ENCODE assay signal across 14 cellular contexts in genomic region chr11:95703059-95703458, GRCh38.
DNase-seq lines count a peak whose midpoint lies in the region; ATAC-seq and TF ChIP-seq lines count a peak whose summit lies in the region.
"Had no signal": no experiment of that assay in that cellular context is flagged by ENCODE, and none has a peak within 500 bp of the region (broad histone marks: within the 10 kb centered on the region; RNA-seq: fewer than 3 reads in every experiment).

No MANE protein-coding gene starts in this region.

- dilution Hi-C loops in mammary epithelial cell (cut with HindIII; ENCODE audit: low sequenced_read_pairs), result no loop called here

- no peak for ATAC-seq in CD8-positive, alpha-beta T cell
- peak; percentile 38 for ATAC-seq in GM19351 (IDR thresholded peaks at IDR 0.05; ENCODE audit: unreplicated experiment)
- ATAC-seq in body of pancreas, result no peak
- no peak for ATAC-seq in HG02870 (IDR thresholded peaks at IDR 0.05; ENCODE audit: unreplicated experiment)

- no peak overlapping the region for H3K27ac Mint-ChIP-seq in CD8-positive, alpha-beta T cell
- peak overlapping the region in 2 of 6 donors; percentile 42 to 89 for H3K27ac Mint-ChIP-seq in immature natural killer cell
- H3K27ac Mint-ChIP-seq: stimulated activated naive CD8-positive, alpha-beta T cell treated with anti-CD3 and anti-CD28 coated beads, Interleukin-15, Interleukin-2, amounts not matched to agents 100 ng/mL and 50 ng/mL, for 24 hours had no signal

- H3K27me3 Mint-ChIP-seq in CD8-positive, alpha-beta T cell (ENCODE audit: low read depth), result no peaks in the 10 kb centered on the region
- no peaks in the 10 kb centered on the region for H3K27me3 Mint-ChIP-seq in immature natural killer cell (ENCODE audit: low read depth in 3 of 3)
- H3K27me3 Mint-ChIP-seq: stimulated activated naive CD8-positive, alpha-beta T cell treated with anti-CD3 and anti-CD28 coated beads, Interleukin-15, Interleukin-2, amounts not matched to agents 100 ng/mL and 50 ng/mL, for 24 hours had no signal

- DNase-seq in CD8-positive, alpha-beta T cell, result no peak
- DNase-seq in Peyer's patch (no peak), immature natural killer cell (peak in 2 of 3 donors; percentile 18 to 28), mammary epithelial cell (no peak), body of pancreas (no peak), NCI-H226 (no peak)
- DNase-seq: activated T-cell treated with anti-CD3 and anti-CD28 coated beads, Interleukin-2, amount 50 U/mL, for 4 hours; cerebellar nuclear complex; NCI-H2029; nucleus accumbens had no signal

- peaks cover 69% of the 10 kb centered on the region for H3K4me1 ChIP-seq in CD8-positive, alpha-beta T cell (ENCODE audit: insufficient read depth, low read length)
- peaks cover 0 to 14% (median 4%) of the 10 kb centered on the region in 4 donors for H3K4me1 ChIP-seq in Peyer's patch
- peaks cover 25% of the 10 kb centered on the region for H3K4me1 ChIP-seq in mammary epithelial cell (ENCODE audit: insufficient read depth, low read length)
- peaks cover 14% of the 10 kb centered on the region for H3K4me1 ChIP-seq in body of pancreas

- H3K4me2 ChIP-seq in mammary epithelial cell (ENCODE audit: insufficient read depth, low read depth, low read length), result no peak overlapping the region

- POLR2A ChIA-PET in CD8-positive, alpha-beta T cell (lab: Charles Lee), result interaction anchor here (1.4 kb wide), 1 partner anchor 473 kb away, joined by 4 read pairs; no protein-coding TSS in a partner anchor

- TF ChIP-seq CTCF in CD8-positive, alpha-beta T cell (IDR thresholded peaks at IDR 0.05), result no peak
- TF ChIP-seq CTCF in Peyer's patch (IDR thresholded peaks at IDR 0.05), result no peak
- TF ChIP-seq CTCF in mammary epithelial cell (conservative IDR thresholded peaks at IDR 0.05 in 1 of 2, IDR thresholded peaks at IDR 0.05 in 1 of 2; ENCODE audit: extremely low read depth in 1 of 2, insufficient read depth in 1 of 2, low read depth in 1 of 2, low read length in 2 of 2), result no peak
- TF ChIP-seq CTCF in body of pancreas (IDR thresholded peaks at IDR 0.05), result no peak

- no TSS peak for BruUV-seq in mammary epithelial cell (replicated peaks; lab: Mats Ljungman, UMichigan)

- WGBS in mammary epithelial cell (ENCODE audit: low coverage, missing lambda C conversion rate), result 69% methylated on average over 3 of the region's 3 CpGs
- 81 to 86% methylated on average over 3 of the region's 3 CpGs for WGBS in body of pancreas, 2 donors

- H4K20me1 ChIP-seq in mammary epithelial cell (ENCODE audit: insufficient read depth, low read length), result no peaks in the 10 kb centered on the region

- H2AFZ ChIP-seq in mammary epithelial cell (ENCODE audit: low read depth, low read length), result no peak overlapping the region

- no peaks in the 10 kb centered on the region for H3K36me3 ChIP-seq in CD8-positive, alpha-beta T cell (ENCODE audit: insufficient read depth, low read length)
- no peaks in the 10 kb centered on the region for H3K36me3 ChIP-seq in Peyer's patch
- no peaks in the 10 kb centered on the region for H3K36me3 ChIP-seq in mammary epithelial cell (ENCODE audit: insufficient read depth, low read length)
- H3K36me3 ChIP-seq in body of pancreas (replicated peaks in 1 of 2; ENCODE audit: insufficient read depth in 1 of 2, low read depth in 2 of 2), result no peaks in the 10 kb centered on the region
- H3K36me3 ChIP-seq: BE2C had no signal

- no peak overlapping the region for H3K4me3 Mint-ChIP-seq in CD8-positive, alpha-beta T cell
- H3K4me3 Mint-ChIP-seq in immature natural killer cell, result peak overlapping the region in 2 of 5 donors; percentile 43 to 64
- H3K4me3 Mint-ChIP-seq: activated T-cell treated with anti-CD3 and anti-CD28 coated beads, Interleukin-2, amount 50 U/mL, for 4 hours; stimulated activated naive CD8-positive, alpha-beta T cell treated with anti-CD3 and anti-CD28 coated beads, Interleukin-15, Interleukin-2, amounts not matched to agents 100 ng/mL and 50 ng/mL, for 24 hours had no signal

- H3K4me3 ChIP-seq in CD8-positive, alpha-beta T cell (ENCODE audit: low read depth, low read length), result peak overlapping the region; percentile 10
- no peak overlapping the region for H3K4me3 ChIP-seq in Peyer's patch
- no peak overlapping the region for H3K4me3 ChIP-seq in mammary epithelial cell (replicated peaks in 1 of 3; ENCODE audit: insufficient read depth in 1 of 3, low read depth in 2 of 3, low read length in 3 of 3)
- H3K4me3 ChIP-seq in body of pancreas, result no peak overlapping the region

- no peak for TF ChIP-seq POLR2A in Peyer's patch (IDR thresholded peaks at IDR 0.05)
- TF ChIP-seq POLR2A in body of pancreas (IDR thresholded peaks at IDR 0.05), result no peak

- intact Hi-C loops in CD8-positive, alpha-beta T cell (cut with DNase I, micrococcal nuclease), result loop anchor here in 1 of 2 experiments (5.0 to 10.0 kb wide), 2 partner anchors 471 to 1078 kb away; partner anchors contain the start of gene SESN3
- intact Hi-C loops in mammary epithelial cell (cut with micrococcal nuclease), result no loop called here
- intact Hi-C loops in body of pancreas (cut with DNase I), result loop anchor here (5.0 kb wide), 1 partner anchor 546 kb away; no protein-coding TSS in a partner anchor

- no peaks in the 10 kb centered on the region for H3K27me3 ChIP-seq in CD8-positive, alpha-beta T cell (ENCODE audit: insufficient read depth, low read length)
- H3K27me3 ChIP-seq in Peyer's patch (no peaks in the 10 kb centered on the region), mammary epithelial cell (ENCODE audit: insufficient read depth, low read length) (no peaks in the 10 kb centered on the region), body of pancreas (no peaks in the 10 kb centered on the region)
- H3K27me3 ChIP-seq: BE2C had no signal

- in situ Hi-C loops in mammary epithelial cell (cut with MboI; ENCODE audit: low sequenced_read_pairs in 2 of 2), result loop anchor here in 1 of 2 donors (10.0 kb wide), 1 partner anchor 548 kb away; no protein-coding TSS in a partner anchor

- peak overlapping the region; percentile 8 for H3K27ac ChIP-seq in CD8-positive, alpha-beta T cell (ENCODE audit: low read depth, low read length)
- H3K27ac ChIP-seq in Peyer's patch, result peak overlapping the region; percentile 30 to 74 (median 41)
- H3K27ac ChIP-seq in mammary epithelial cell (ENCODE audit: insufficient read depth, low read depth, low read length), result no peak overlapping the region
- no peak overlapping the region for H3K27ac ChIP-seq in body of pancreas

- H3K9me3 Mint-ChIP-seq in CD8-positive, alpha-beta T cell, result no peaks in the 10 kb centered on the region
- H3K9me3 Mint-ChIP-seq in immature natural killer cell, result no peaks in the 10 kb centered on the region
- H3K9me3 Mint-ChIP-seq: activated T-cell treated with anti-CD3 and anti-CD28 coated beads, Interleukin-2, amount 50 U/mL, for 4 hours; stimulated activated naive CD8-positive, alpha-beta T cell treated with anti-CD3 and anti-CD28 coated beads, Interleukin-15, Interleukin-2, amounts not matched to agents 100 ng/mL and 50 ng/mL, for 24 hours had no signal

- H3K79me2 ChIP-seq in mammary epithelial cell (ENCODE audit: insufficient read depth, low read length), result no peaks in the 10 kb centered on the region

- H3K36me3 Mint-ChIP-seq in CD8-positive, alpha-beta T cell, result no peaks in the 10 kb centered on the region
- no peaks in the 10 kb centered on the region for H3K36me3 Mint-ChIP-seq in immature natural killer cell

- no peaks in the 10 kb centered on the region for H3K9me3 ChIP-seq in CD8-positive, alpha-beta T cell (ENCODE audit: low read length)
- no peaks in the 10 kb centered on the region for H3K9me3 ChIP-seq in Peyer's patch
- no peaks in the 10 kb centered on the region for H3K9me3 ChIP-seq in mammary epithelial cell (replicated peaks; ENCODE audit: insufficient read depth, low read length)
- no peaks in the 10 kb centered on the region for H3K9me3 ChIP-seq in body of pancreas
- H3K9me3 ChIP-seq: BE2C had no signal

- no peak overlapping the region for H3K9ac ChIP-seq in mammary epithelial cell (ENCODE audit: insufficient read depth, low read length)

- CTCF ChIA-PET in CD8-positive, alpha-beta T cell (lab: Charles Lee), result interaction anchor here (0.6 to 17.1 kb wide), 6 partner anchors 12 to 916 kb away, joined by 3 to 400 read pairs (median 4); no protein-coding TSS in a partner anchor
- CTCF ChIA-PET in mammary epithelial cell (lab: Charles Lee; ENCODE audit: low non-redundant PET), result no interaction called here

- H3K4me1 Mint-ChIP-seq in CD8-positive, alpha-beta T cell (ENCODE audit: low read depth), result peaks cover 33% of the 10 kb centered on the region
- H3K4me1 Mint-ChIP-seq in immature natural killer cell, result peaks cover 26 to 33% of the 10 kb centered on the region in 2 donors

Comparison
In these comparisons a context has a peak if more than half of its experiments do, and no peak if none do; other contexts are left out.
1. DNase-seq: peak in immature natural killer cell (2 of 3); none in CD8-positive, alpha-beta T cell (0 of 7), Peyer's patch (0 of 3), mammary epithelial cell (single experiment), body of pancreas (0 of 4) and NCI-H226 (single experiment).
2. H3K27ac ChIP-seq: peak in CD8-positive, alpha-beta T cell (single experiment) and Peyer's patch (4 of 4); none in mammary epithelial cell (single experiment) and body of pancreas (0 of 4).